ENCODE assay signal across 19 cellular contexts in genomic region chr22:49571326-49571725, GRCh38.
DNase-seq lines count a peak whose midpoint lies in the region; ATAC-seq and TF ChIP-seq lines count a peak whose summit lies in the region.
"Had no signal": no experiment of that assay in that cellular context is flagged by ENCODE, and none has a peak within 500 bp of the region (broad histone marks: within the 10 kb centered on the region; RNA-seq: fewer than 3 reads in every experiment).

No MANE protein-coding gene starts in this region.

- H3K27ac Mint-ChIP-seq in activated T-cell treated with anti-CD3 and anti-CD28 coated beads, Interleukin-2, amount 50 U/mL, for 24 hours, result no peak overlapping the region
- H3K27ac Mint-ChIP-seq in chondrocyte (ENCODE audit: unreplicated experiment) (no peak overlapping the region), HFFc6 (no peak overlapping the region)
- H3K27ac Mint-ChIP-seq: CD14-positive monocyte had no signal

- peaks cover 3% of the 10 kb centered on the region for H3K4me1 Mint-ChIP-seq in activated T-cell treated with anti-CD3 and anti-CD28 coated beads, Interleukin-2, amount 50 U/mL, for 24 hours (ENCODE audit: low read depth)
- H3K4me1 Mint-ChIP-seq in chondrocyte (ENCODE audit: low read depth) (no peaks in the 10 kb centered on the region), HFFc6 (ENCODE audit: low read depth) (no peaks in the 10 kb centered on the region)

- peaks cover 58% of the 10 kb centered on the region for H3K36me3 Mint-ChIP-seq in activated T-cell treated with anti-CD3 and anti-CD28 coated beads, Interleukin-2, amount 50 U/mL, for 24 hours (ENCODE audit: low read depth)
- H3K36me3 Mint-ChIP-seq in chondrocyte (ENCODE audit: low read depth) (no peaks in the 10 kb centered on the region), HFFc6 (ENCODE audit: low read depth) (peaks cover 4% of the 10 kb centered on the region)

- no peak overlapping the region for H3K27ac ChIP-seq in tibial artery
- H3K27ac ChIP-seq: HL-60 had no signal

- no peaks in the 10 kb centered on the region for H3K9me3 Mint-ChIP-seq in activated T-cell treated with anti-CD3 and anti-CD28 coated beads, Interleukin-2, amount 50 U/mL, for 24 hours
- no peaks in the 10 kb centered on the region for H3K9me3 Mint-ChIP-seq in chondrocyte (ENCODE audit: low read depth)
- peaks cover 76% of the 10 kb centered on the region for H3K9me3 Mint-ChIP-seq in HFFc6

- H3K4me1 ChIP-seq in tibial artery, result no peaks in the 10 kb centered on the region

- no peaks in the 10 kb centered on the region for H3K27me3 Mint-ChIP-seq in activated T-cell treated with anti-CD3 and anti-CD28 coated beads, Interleukin-2, amount 50 U/mL, for 24 hours
- H3K27me3 Mint-ChIP-seq in chondrocyte (ENCODE audit: low read depth) (no peaks in the 10 kb centered on the region), HFFc6 (ENCODE audit: insufficient read depth) (peaks cover 2% of the 10 kb centered on the region; the same call in 1 of the 2 replicates)

- H3K4me3 ChIP-seq in tibial artery, result no peak overlapping the region

- no peak overlapping the region for H3K4me3 Mint-ChIP-seq in activated T-cell treated with anti-CD3 and anti-CD28 coated beads, Interleukin-2, amount 50 U/mL, for 24 hours
- H3K4me3 Mint-ChIP-seq in chondrocyte (ENCODE audit: unreplicated experiment) (no peak overlapping the region), HFFc6 (no peak overlapping the region)
- H3K4me3 Mint-ChIP-seq: CD14-positive monocyte had no signal

- no peak for TF ChIP-seq CTCF in chondrocyte (IDR thresholded peaks at IDR 0.05)
- no peak for TF ChIP-seq CTCF in omental fat pad (IDR thresholded peaks at IDR 0.05)
- TF ChIP-seq CTCF in tibial artery (IDR thresholded peaks at IDR 0.05), result no peak
- TF ChIP-seq CTCF in HFFc6 (IDR thresholded peaks at IDR 0.05), result no peak

- ATAC-seq in omental fat pad (ENCODE audit: low FRiP score) (no peak), HG02973 (IDR thresholded peaks at IDR 0.05; ENCODE audit: unreplicated experiment) (no peak)

- peak; percentile 19 for DNase-seq in activated T-cell treated with anti-CD3 and anti-CD28 coated beads, Interleukin-2, amount 50 U/mL, for 24 hours
- DNase-seq in activated T-cell treated with anti-CD3 and anti-CD28 coated beads for 4 hours (no peak), chondrocyte (ENCODE audit: low spot score) (peak; percentile 62), omental fat pad (ENCODE audit: low spot score) (peak; percentile 10), tibial artery (peak; percentile 3 to 43), HFFc6 (no peak)
- DNase-seq in activated CD4-positive, alpha-beta T cell treated with anti-CD3 and anti-CD28 coated beads, Interleukin-2, amount 50 U/mL, for 1 hour, result no peak
- DNase-seq: 8988T; DND-41; IMR-90; NCI-H1417; NCI-H187; NCI-H2107; NCI-H510A; NCI-H748 treated with DMSO at 0.1 percent for 48 hours; NK-92 treated with Interleukin-12 subunit alpha and Interleukin-12 subunit beta, amount 100 ng/mL, for 24 hours had no signal

- no peaks in the 10 kb centered on the region for H3K36me3 ChIP-seq in tibial artery

- no peaks in the 10 kb centered on the region for H3K27me3 ChIP-seq in tibial artery

- H3K9me3 ChIP-seq in tibial artery, result no peaks in the 10 kb centered on the region

- intact Hi-C loops in tibial artery (cut with DNase I; ENCODE audit: low total_unique reads), result no loop called here

Comparison
In these comparisons a context has a peak if more than half of its experiments do, and no peak if none do; other contexts are left out.
1. DNase-seq: peak in activated T-cell treated with anti-CD3 and anti-CD28 coated beads, Interleukin-2, amount 50 U/mL, for 24 hours (single experiment), chondrocyte (single experiment), omental fat pad (single experiment) and tibial artery (2 of 2); none in activated T-cell treated with anti-CD3 and anti-CD28 coated beads for 4 hours (single experiment), activated CD4-positive, alpha-beta T cell treated with anti-CD3 and anti-CD28 coated beads, Interleukin-2, amount 50 U/mL, for 1 hour (single experiment) and HFFc6 (single experiment).